16 cellular contexts compared by ENCODE assay signal in the genomic region with DNA sequence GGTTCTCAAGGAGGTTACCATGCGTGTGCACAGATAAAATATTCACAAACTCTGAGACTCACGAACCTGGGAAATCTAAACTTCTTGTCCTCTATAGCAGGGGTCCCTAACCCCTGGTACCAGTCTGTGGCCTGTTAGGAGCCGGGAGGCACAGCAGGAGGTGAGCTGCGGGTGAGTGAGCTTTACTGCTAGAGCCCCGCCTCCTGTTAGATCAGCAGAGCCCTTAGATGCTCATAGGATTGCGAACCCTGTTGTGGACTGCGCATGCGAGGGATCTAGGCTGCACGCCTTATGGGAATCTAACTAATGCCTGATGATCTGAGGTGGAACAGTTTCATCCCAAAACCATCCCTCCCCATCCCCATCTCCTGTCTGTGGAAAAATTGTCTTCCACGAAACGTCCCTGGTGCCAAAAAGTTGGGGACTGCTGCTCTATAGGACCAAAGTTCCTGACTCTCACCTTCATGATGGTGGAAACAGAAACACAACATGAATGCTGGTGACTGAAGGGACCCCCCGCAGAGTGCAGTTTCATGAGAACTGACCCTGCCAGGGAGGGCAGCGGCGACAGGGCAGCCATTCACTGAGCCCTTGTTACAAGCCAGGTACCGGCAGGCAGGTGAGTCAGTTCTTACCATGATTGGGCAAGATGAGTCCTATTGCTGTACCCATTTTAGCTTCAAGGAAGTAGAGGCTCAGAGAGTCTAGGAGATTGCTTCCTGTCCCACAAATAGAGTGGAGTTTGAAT.
"Had no signal": no experiment of that assay in that cellular context is flagged by ENCODE, and none has a peak within 500 bp of the region (broad histone marks: within the 10 kb centered on the region; RNA-seq: fewer than 3 reads in every experiment).

No MANE protein-coding gene starts in this region.

- H3K4me1 Mint-ChIP-seq: activated naive CD8-positive, alpha-beta T cell treated with anti-CD3 and anti-CD28 coated beads, Interleukin-2, amount 50 U/mL, for 24 hours had no signal

- ATAC-seq: activated naive CD8-positive, alpha-beta T cell treated with anti-CD3 and anti-CD28 coated beads, Interleukin-2, amount 50 U/mL, for 24 hours; gastroesophageal sphincter; lower lobe of right lung; naive thymus-derived CD4-positive, alpha-beta T cell; stimulated activated naive CD8-positive, alpha-beta T cell treated with anti-CD3 and anti-CD28 coated beads, Interleukin-15, Interleukin-2, amounts not matched to agents 100 U/mL and 50 U/mL, for 24 hours had no signal

- FAIRE-seq: astrocyte had no signal

- H3K27me3 ChIP-seq: colonic mucosa, gastroesophageal sphincter had no signal

- H3K4me3 ChIP-seq: cardiac muscle cell, colonic mucosa, gastroesophageal sphincter, lower lobe of right lung, prostate gland had no signal

- H3K36me3 Mint-ChIP-seq: naive thymus-derived CD4-positive, alpha-beta T cell had no signal

- H3K27ac Mint-ChIP-seq: activated naive CD8-positive, alpha-beta T cell treated with anti-CD3 and anti-CD28 coated beads, Interleukin-2, amount 50 U/mL, for 24 hours; naive thymus-derived CD4-positive, alpha-beta T cell had no signal

- H3K36me3 ChIP-seq: cardiac muscle cell, colonic mucosa, gastroesophageal sphincter, lower lobe of right lung, prostate gland had no signal

- H3K4me3 Mint-ChIP-seq: activated naive CD8-positive, alpha-beta T cell treated with anti-CD3 and anti-CD28 coated beads, Interleukin-2, amount 50 U/mL, for 24 hours; naive thymus-derived CD4-positive, alpha-beta T cell had no signal

- DNase-seq: activated CD4-positive, alpha-beta T cell treated with anti-CD3 and anti-CD28 coated beads for 1 hour; activated CD4-positive, alpha-beta T cell treated with anti-CD3 and anti-CD28 coated beads, Interleukin-2, amount 50 U/mL, for 48 hours; activated naive CD4-positive, alpha-beta T cell treated with Interleukin-2 at 50 U/mL for 16 hours; activated naive CD8-positive, alpha-beta T cell treated with anti-CD3 and anti-CD28 coated beads, Interleukin-2, amount 50 U/mL, for 24 hours; colonic mucosa; effector CD8-positive, alpha-beta T cell; lower lobe of right lung; naive thymus-derived CD4-positive, alpha-beta T cell; occipital lobe; stimulated activated CD4-positive, alpha-beta T cell treated with anti-CD3 and anti-CD28 coated beads, Interleukin-12 subunit alpha, Interleukin-12 subunit beta, amount 100 ng/mL, for 4 hours; stimulated activated naive CD8-positive, alpha-beta T cell treated with anti-CD3 and anti-CD28 coated beads, Interleukin-15, Interleukin-2, amounts not matched to agents 100 U/mL and 50 U/mL, for 24 hours; SW 1271 had no signal
